In the genomic region with DNA sequence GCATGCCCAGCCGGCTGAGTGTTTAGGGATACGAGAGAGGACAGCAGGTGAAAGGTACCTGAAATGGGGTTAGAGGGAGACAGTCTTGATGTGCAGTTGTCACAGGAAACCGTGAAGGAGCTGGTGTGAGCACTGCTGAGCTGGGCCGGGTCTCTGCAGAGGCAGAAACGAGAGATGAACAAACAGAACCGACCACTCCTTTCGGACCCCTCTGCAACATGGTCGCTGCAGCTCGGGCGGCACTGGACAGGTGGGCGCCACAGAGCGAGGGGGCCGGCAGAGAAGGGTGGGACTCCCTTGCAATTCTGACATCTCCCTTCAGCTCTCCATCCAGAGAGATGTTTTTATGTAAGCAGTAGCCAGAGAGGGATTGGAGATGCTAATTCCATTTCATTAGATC, we compare ENCODE assay signal across 14 cellular contexts.
DNase-seq lines count a peak whose midpoint lies in the region; ATAC-seq and TF ChIP-seq lines count a peak whose summit lies in the region.
"Had no signal": no experiment of that assay in that cellular context is flagged by ENCODE, and none has a peak within 500 bp of the region (broad histone marks: within the 10 kb centered on the region; RNA-seq: fewer than 3 reads in every experiment).

No MANE protein-coding gene starts in this region.

- 56 to 65% methylated on average over 13 of the region's 13 CpGs for WGBS in lower leg skin, 2 donors

- CTCF ChIA-PET in MCF 10A (lab: Yijun Ruan, JAX): no interaction called here

- H3K27me3 Mint-ChIP-seq in MCF 10A (ENCODE audit: insufficient read depth, unreplicated experiment): peaks cover 70% of the 10 kb centered on the region

- H3K4me3 ChIP-seq in breast epithelium (no peak overlapping the region), iPS-18a (ENCODE audit: low read length) (peak overlapping the region; percentile 23), lower leg skin (ENCODE audit: low read depth, poor library complexity, severe bottlenecking) (no peak overlapping the region)
- H3K4me3 ChIP-seq: BLaER1 had no signal

- no peak for TF ChIP-seq POLR2A in breast epithelium (IDR thresholded peaks at IDR 0.05)
- no peak for TF ChIP-seq POLR2A in lower leg skin (IDR thresholded peaks at IDR 0.05)

- no peaks in the 10 kb centered on the region for H3K36me3 Mint-ChIP-seq in MCF 10A (ENCODE audit: insufficient read depth, unreplicated experiment)
- H3K36me3 Mint-ChIP-seq: CD8-positive, alpha-beta T cell had no signal

- peaks cover 0 to 45% of the 10 kb centered on the region in 2 donors for H3K27me3 ChIP-seq in breast epithelium
- no peaks in the 10 kb centered on the region for H3K27me3 ChIP-seq in iPS-18a (ENCODE audit: control insufficient read depth, insufficient read depth, low read length)
- H3K27me3 ChIP-seq: BLaER1 had no signal

- H3K4me3 Mint-ChIP-seq in MCF 10A (ENCODE audit: unreplicated experiment): no peak overlapping the region
- H3K4me3 Mint-ChIP-seq: CD8-positive, alpha-beta T cell had no signal

- intact Hi-C loops in MCF 10A (cut with micrococcal nuclease) (no loop called here), breast epithelium (cut with DNase I; ENCODE audit: low total_unique reads) (loop anchor here (5.0 kb wide), 1 partner anchor 250 kb away; no protein-coding TSS in a partner anchor), posterior vena cava (cut with DNase I) (no loop called here), lower leg skin (cut with DNase I; ENCODE audit: low total_unique reads) (no loop called here)

- H3K27ac ChIP-seq in breast epithelium: no peak overlapping the region
- no peak overlapping the region for H3K27ac ChIP-seq in iPS-18a (ENCODE audit: low read length)
- H3K27ac ChIP-seq: BLaER1 had no signal

- BruUV-seq in MCF 10A (replicated peaks; lab: Mats Ljungman, UMichigan): no TSS peak

- ATAC-seq in GM18498 (IDR thresholded peaks at IDR 0.05; ENCODE audit: unreplicated experiment): no peak
- ATAC-seq: CD8-positive, alpha-beta T cell had no signal

- POLR2A ChIA-PET in MCF 10A (lab: Yijun Ruan, JAX): no interaction called here

- no peaks in the 10 kb centered on the region for H3K9me3 Mint-ChIP-seq in MCF 10A (ENCODE audit: unreplicated experiment)
- H3K9me3 Mint-ChIP-seq: CD8-positive, alpha-beta T cell had no signal

- no peak for DNase-seq in MCF 10A (ENCODE audit: unreplicated experiment)
- DNase-seq in breast epithelium (ENCODE audit: low spot score in 2 of 2): no peak
- DNase-seq in posterior vena cava (ENCODE audit: low spot score): peak; percentile 32
- DNase-seq in epidermal melanocyte (ENCODE audit: insufficient read length, low spot score): no peak
- DNase-seq in lower leg skin (ENCODE audit: low spot score in 2 of 2): no peak
- DNase-seq: CD8-positive, alpha-beta T cell; HCEC 1CT; NCI-H1105 treated with DMSO at 0.1 percent for 48 hours; NCI-H345; NCI-H526; RPMI8226 had no signal

- no peaks in the 10 kb centered on the region for H3K4me1 Mint-ChIP-seq in MCF 10A (ENCODE audit: insufficient read depth, unreplicated experiment)

- TF ChIP-seq CTCF in MCF 10A (IDR thresholded peaks at IDR 0.05; ENCODE audit: unreplicated experiment): no peak
- no peak for TF ChIP-seq CTCF in breast epithelium (IDR thresholded peaks at IDR 0.05)
- TF ChIP-seq CTCF in lower leg skin (IDR thresholded peaks at IDR 0.05): no peak

- H3K27ac Mint-ChIP-seq in MCF 10A (ENCODE audit: low read depth, unreplicated experiment): peak overlapping the region; percentile 39
- H3K27ac Mint-ChIP-seq: CD8-positive, alpha-beta T cell had no signal

- H3K4me1 ChIP-seq in breast epithelium (no peaks in the 10 kb centered on the region), iPS-18a (ENCODE audit: control insufficient read depth, low read depth, low read length) (peaks cover 36% of the 10 kb centered on the region)

- H3K9ac ChIP-seq in iPS-18a (ENCODE audit: low read length): no peak overlapping the region
- H3K9ac ChIP-seq: BLaER1 had no signal

- H3K9me3 ChIP-seq in breast epithelium (no peaks in the 10 kb centered on the region), iPS-18a (ENCODE audit: control insufficient read depth, low read depth, low read length) (no peaks in the 10 kb centered on the region)

- H3K36me3 ChIP-seq in breast epithelium (no peaks in the 10 kb centered on the region), iPS-18a (ENCODE audit: control insufficient read depth, low read depth, low read length) (no peaks in the 10 kb centered on the region)
- H3K36me3 ChIP-seq: BLaER1 had no signal
